Comparison of ENCODE assay signal across 1 cellular context in the genomic region with DNA sequence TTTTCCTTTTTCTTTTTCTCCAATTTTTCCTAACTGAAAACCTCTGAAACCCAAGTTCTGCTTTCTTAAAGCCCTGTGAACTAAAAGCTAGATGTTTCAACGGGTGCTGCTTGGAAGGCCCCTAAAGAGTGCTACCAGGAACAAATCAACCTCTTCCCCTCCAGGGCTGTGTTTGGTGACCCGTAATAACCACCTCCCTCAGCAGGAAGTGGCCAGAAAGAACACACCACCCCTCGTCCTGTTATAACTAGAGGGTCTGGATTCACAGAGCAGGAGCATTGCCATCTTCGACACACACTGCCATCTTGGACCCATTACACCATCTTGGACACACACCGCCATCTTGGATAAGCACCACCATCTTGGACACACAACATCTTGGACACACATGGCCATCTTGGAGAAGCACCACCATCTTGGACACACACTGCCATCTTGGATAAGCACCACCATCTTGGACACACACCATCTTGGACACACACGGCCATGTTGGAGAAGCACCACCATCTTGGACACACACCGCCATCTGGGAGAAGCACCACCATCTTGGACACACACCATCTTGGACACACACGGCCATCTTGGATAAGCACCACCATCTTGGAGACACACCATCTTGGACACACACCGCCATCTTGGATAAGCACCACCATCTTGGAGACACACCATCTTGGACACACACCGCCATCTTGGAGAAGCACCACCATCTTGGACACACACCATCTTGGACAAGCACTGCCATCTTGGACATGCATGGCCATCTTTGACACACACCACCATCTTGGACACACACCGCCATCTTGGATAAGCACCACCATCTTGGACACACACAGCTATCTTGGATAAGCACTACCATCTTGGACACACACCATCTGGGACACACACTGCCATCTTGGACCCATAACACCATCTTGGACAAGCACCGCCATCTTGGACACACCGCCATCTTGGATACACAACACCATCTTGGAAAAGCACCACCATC.
TF ChIP-seq lines count a peak whose summit lies in the region.

No MANE protein-coding gene starts in this region.

TF ChIP-seq in H1, 55 proteins besides CTCF, POLR2A, EP300 and RAD21:
- TF ChIP-seq YY1 (IDR thresholded peaks at IDR 0.05; ENCODE audit: low read depth, low read length), result peak; percentile 7
